ENCODE assay signal across 1 cellular context in the genomic region with DNA sequence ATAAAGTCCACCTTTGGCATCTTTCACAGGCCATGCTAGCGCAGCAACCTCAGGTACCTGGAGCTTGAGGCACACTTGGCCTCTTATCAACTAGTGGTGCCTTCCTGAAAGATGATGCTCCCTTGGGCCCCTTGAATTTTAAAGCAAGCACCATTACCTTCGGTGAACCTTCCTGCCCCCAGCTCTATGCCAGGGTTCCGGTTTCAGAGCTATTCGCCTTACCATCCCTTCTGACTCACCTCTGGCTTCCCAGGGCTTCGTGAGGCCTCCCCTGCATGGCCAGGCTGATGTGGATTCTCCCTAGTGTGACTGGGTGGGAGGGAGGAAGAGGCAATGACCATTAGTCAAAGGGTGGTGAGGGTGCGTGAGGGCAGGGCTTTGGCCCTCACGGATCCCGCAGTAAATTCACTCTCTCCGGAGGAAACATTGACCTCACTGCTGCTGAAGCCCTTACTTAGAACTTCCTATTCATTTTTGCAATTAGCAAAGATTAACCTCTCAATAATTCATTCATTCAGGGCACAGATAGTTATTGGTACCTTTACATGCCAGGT.
A peak's percentile ranks its signal among the peaks of the same experiment; 100 is the strongest.
TF ChIP-seq lines count a peak whose summit lies in the region.

No MANE protein-coding gene starts in this region.

TF ChIP-seq in K562, 482 proteins besides CTCF, POLR2A, EP300 and RAD21 (continued from another document and continues in another):
- TF ChIP-seq, protein P1, sequence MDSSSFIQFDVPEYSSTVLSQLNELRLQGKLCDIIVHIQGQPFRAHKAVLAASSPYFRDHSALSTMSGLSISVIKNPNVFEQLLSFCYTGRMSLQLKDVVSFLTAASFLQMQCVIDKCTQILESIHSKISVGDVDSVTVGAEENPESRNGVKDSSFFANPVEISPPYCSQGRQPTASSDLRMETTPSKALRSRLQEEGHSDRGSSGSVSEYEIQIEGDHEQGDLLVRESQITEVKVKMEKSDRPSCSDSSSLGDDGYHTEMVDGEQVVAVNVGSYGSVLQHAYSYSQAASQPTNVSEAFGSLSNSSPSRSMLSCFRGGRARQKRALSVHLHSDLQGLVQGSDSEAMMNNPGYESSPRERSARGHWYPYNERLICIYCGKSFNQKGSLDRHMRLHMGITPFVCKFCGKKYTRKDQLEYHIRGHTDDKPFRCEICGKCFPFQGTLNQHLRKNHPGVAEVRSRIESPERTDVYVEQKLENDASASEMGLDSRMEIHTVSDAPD (CRISPR knock-in tag; IDR thresholded peaks at IDR 0.05) = no peak
- peak; percentile 45 for TF ChIP-seq NUFIP1 (IDR thresholded peaks at IDR 0.05; ENCODE audit: partially characterized antibody)
- TF ChIP-seq KLF1 (tag; IDR thresholded peaks at IDR 0.05) = 0 out of 2 replicates have a peak, but pooled peaks have one; percentile 7
- no peak for TF ChIP-seq EP400 (IDR thresholded peaks at IDR 0.05)
- peak; percentile 53; the same call in 1 of the 2 replicates for TF ChIP-seq ZNF707 (CRISPR knock-in tag; conservative IDR thresholded peaks at IDR 0.05)
- TF ChIP-seq, protein P2, sequence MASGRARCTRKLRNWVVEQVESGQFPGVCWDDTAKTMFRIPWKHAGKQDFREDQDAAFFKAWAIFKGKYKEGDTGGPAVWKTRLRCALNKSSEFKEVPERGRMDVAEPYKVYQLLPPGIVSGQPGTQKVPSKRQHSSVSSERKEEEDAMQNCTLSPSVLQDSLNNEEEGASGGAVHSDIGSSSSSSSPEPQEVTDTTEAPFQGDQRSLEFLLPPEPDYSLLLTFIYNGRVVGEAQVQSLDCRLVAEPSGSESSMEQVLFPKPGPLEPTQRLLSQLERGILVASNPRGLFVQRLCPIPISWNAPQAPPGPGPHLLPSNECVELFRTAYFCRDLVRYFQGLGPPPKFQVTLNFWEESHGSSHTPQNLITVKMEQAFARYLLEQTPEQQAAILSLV (tag; IDR thresholded peaks at IDR 0.05) = 0 out of 2 replicates have a peak, but pooled peaks have one; percentile 5
- TF ChIP-seq, protein P3, sequence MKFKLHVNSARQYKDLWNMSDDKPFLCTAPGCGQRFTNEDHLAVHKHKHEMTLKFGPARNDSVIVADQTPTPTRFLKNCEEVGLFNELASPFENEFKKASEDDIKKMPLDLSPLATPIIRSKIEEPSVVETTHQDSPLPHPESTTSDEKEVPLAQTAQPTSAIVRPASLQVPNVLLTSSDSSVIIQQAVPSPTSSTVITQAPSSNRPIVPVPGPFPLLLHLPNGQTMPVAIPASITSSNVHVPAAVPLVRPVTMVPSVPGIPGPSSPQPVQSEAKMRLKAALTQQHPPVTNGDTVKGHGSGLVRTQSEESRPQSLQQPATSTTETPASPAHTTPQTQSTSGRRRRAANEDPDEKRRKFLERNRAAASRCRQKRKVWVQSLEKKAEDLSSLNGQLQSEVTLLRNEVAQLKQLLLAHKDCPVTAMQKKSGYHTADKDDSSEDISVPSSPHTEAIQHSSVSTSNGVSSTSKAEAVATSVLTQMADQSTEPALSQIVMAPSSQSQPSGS (CRISPR knock-in tag; IDR thresholded peaks at IDR 0.05) = no peak
- 0 out of 2 replicates have a peak, but pooled peaks have one; percentile 3 for TF ChIP-seq JUNB (CRISPR knock-in tag; conservative IDR thresholded peaks at IDR 0.05)
- TF ChIP-seq, protein P4, sequence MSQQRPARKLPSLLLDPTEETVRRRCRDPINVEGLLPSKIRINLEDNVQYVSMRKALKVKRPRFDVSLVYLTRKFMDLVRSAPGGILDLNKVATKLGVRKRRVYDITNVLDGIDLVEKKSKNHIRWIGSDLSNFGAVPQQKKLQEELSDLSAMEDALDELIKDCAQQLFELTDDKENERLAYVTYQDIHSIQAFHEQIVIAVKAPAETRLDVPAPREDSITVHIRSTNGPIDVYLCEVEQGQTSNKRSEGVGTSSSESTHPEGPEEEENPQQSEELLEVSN (IDR thresholded peaks at IDR 0.05; ENCODE audit: borderline replicate concordance in 1 of 2, extremely low read depth in 1 of 2, insufficient read depth in 1 of 2, insufficient read length in 1 of 2, low read depth in 1 of 2, low read length in 1 of 2, poor library complexity in 1 of 2, severe bottlenecking in 1 of 2) = peak in 1 of 2 experiments; percentile 46
- peak; percentile 60; the same call in 1 of the 2 replicates for TF ChIP-seq ZNF444 (CRISPR knock-in tag; IDR thresholded peaks at IDR 0.05)
- no peak for TF ChIP-seq GTF2E2 (tag; IDR thresholded peaks at IDR 0.05)
- 0 out of 2 replicates have a peak, but pooled peaks have one; percentile 15 for TF ChIP-seq CREM (IDR thresholded peaks at IDR 0.05; ENCODE audit: low read depth)
- peak; percentile 66; the same call in 1 of the 2 replicates for TF ChIP-seq ZNF24 (IDR thresholded peaks at IDR 0.05)
- TF ChIP-seq ZNF324 (CRISPR knock-in tag; IDR thresholded peaks at IDR 0.05) = no peak
- TF ChIP-seq ZBTB8A (IDR thresholded peaks at IDR 0.05; ENCODE audit: partially characterized antibody) = no peak
- TF ChIP-seq HSF4 (CRISPR knock-in tag; IDR thresholded peaks at IDR 0.05; ENCODE audit: borderline replicate concordance) = peak; percentile 65; the same call in 1 of the 2 replicates
- TF ChIP-seq, protein P5, sequence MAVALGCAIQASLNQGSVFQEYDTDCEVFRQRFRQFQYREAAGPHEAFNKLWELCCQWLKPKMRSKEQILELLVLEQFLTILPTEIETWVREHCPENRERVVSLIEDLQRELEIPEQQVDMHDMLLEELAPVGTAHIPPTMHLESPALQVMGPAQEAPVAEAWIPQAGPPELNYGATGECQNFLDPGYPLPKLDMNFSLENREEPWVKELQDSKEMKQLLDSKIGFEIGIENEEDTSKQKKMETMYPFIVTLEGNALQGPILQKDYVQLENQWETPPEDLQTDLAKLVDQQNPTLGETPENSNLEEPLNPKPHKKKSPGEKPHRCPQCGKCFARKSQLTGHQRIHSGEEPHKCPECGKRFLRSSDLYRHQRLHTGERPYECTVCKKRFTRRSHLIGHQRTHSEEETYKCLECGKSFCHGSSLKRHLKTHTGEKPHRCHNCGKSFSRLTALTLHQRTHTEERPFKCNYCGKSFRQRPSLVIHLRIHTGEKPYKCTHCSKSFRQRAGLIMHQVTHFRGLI (CRISPR knock-in tag; IDR thresholded peaks at IDR 0.05) = 0 out of 2 replicates have a peak, but pooled peaks have one; percentile 52
- TF ChIP-seq SMARCE1 (IDR thresholded peaks at IDR 0.05) = no peak
- 0 out of 2 replicates have a peak, but pooled peaks have one; percentile 49 for TF ChIP-seq SMAD3 (CRISPR knock-in tag; conservative IDR thresholded peaks at IDR 0.05)
- TF ChIP-seq, protein P6, sequence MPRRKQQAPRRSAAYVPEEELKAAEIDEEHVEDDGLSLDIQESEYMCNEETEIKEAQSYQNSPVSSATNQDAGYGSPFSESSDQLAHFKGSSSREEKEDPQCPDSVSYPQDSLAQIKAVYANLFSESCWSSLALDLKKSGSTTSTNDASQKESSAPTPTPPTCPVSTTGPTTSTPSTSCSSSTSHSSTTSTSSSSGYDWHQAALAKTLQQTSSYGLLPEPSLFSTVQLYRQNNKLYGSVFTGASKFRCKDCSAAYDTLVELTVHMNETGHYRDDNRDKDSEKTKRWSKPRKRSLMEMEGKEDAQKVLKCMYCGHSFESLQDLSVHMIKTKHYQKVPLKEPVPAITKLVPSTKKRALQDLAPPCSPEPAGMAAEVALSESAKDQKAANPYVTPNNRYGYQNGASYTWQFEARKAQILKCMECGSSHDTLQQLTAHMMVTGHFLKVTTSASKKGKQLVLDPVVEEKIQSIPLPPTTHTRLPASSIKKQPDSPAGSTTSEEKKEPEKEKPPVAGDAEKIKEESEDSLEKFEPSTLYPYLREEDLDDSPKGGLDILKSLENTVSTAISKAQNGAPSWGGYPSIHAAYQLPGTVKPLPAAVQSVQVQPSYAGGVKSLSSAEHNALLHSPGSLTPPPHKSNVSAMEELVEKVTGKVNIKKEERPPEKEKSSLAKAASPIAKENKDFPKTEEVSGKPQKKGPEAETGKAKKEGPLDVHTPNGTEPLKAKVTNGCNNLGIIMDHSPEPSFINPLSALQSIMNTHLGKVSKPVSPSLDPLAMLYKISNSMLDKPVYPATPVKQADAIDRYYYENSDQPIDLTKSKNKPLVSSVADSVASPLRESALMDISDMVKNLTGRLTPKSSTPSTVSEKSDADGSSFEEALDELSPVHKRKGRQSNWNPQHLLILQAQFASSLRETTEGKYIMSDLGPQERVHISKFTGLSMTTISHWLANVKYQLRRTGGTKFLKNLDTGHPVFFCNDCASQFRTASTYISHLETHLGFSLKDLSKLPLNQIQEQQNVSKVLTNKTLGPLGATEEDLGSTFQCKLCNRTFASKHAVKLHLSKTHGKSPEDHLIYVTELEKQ (CRISPR knock-in tag; IDR thresholded peaks at IDR 0.05) = 0 out of 2 replicates have a peak, but pooled peaks have one; percentile 7
- TF ChIP-seq MCM5 (IDR thresholded peaks at IDR 0.05; ENCODE audit: low read depth) = no peak
- peak; percentile 5 for TF ChIP-seq DACH1 (IDR thresholded peaks at IDR 0.05; ENCODE audit: partially characterized antibody)
- TF ChIP-seq, protein P7, sequence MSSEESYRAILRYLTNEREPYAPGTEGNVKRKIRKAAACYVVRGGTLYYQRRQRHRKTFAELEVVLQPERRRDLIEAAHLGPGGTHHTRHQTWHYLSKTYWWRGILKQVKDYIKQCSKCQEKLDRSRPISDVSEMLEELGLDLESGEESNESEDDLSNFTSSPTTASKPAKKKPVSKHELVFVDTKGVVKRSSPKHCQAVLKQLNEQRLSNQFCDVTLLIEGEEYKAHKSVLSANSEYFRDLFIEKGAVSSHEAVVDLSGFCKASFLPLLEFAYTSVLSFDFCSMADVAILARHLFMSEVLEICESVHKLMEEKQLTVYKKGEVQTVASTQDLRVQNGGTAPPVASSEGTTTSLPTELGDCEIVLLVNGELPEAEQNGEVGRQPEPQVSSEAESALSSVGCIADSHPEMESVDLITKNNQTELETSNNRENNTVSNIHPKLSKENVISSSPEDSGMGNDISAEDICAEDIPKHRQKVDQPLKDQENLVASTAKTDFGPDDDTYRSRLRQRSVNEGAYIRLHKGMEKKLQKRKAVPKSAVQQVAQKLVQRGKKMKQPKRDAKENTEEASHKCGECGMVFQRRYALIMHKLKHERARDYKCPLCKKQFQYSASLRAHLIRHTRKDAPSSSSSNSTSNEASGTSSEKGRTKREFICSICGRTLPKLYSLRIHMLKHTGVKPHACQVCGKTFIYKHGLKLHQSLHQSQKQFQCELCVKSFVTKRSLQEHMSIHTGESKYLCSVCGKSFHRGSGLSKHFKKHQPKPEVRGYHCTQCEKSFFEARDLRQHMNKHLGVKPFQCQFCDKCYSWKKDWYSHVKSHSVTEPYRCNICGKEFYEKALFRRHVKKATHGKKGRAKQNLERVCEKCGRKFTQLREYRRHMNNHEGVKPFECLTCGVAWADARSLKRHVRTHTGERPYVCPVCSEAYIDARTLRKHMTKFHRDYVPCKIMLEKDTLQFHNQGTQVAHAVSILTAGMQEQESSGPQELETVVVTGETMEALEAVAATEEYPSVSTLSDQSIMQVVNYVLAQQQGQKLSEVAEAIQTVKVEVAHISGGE (CRISPR knock-in tag; IDR thresholded peaks at IDR 0.05) = no peak
- TF ChIP-seq RAD51 (IDR thresholded peaks at IDR 0.05; ENCODE audit: borderline replicate concordance, low read depth) = no peak
- TF ChIP-seq, protein P8, sequence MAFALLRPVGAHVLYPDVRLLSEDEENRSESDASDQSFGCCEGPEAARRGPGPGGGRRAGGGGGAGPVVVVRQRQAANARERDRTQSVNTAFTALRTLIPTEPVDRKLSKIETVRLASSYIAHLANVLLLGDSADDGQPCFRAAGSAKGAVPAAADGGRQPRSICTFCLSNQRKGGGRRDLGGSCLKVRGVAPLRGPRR (CRISPR knock-in tag; IDR thresholded peaks at IDR 0.05) = peak; percentile 41; the same call in 1 of the 2 replicates
- TF ChIP-seq, protein P9, sequence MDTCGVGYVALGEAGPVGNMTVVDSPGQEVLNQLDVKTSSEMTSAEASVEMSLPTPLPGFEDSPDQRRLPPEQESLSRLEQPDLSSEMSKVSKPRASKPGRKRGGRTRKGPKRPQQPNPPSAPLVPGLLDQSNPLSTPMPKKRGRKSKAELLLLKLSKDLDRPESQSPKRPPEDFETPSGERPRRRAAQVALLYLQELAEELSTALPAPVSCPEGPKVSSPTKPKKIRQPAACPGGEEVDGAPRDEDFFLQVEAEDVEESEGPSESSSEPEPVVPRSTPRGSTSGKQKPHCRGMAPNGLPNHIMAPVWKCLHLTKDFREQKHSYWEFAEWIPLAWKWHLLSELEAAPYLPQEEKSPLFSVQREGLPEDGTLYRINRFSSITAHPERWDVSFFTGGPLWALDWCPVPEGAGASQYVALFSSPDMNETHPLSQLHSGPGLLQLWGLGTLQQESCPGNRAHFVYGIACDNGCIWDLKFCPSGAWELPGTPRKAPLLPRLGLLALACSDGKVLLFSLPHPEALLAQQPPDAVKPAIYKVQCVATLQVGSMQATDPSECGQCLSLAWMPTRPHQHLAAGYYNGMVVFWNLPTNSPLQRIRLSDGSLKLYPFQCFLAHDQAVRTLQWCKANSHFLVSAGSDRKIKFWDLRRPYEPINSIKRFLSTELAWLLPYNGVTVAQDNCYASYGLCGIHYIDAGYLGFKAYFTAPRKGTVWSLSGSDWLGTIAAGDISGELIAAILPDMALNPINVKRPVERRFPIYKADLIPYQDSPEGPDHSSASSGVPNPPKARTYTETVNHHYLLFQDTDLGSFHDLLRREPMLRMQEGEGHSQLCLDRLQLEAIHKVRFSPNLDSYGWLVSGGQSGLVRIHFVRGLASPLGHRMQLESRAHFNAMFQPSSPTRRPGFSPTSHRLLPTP (IDR thresholded peaks at IDR 0.05; ENCODE audit: borderline replicate concordance, extremely low read depth, insufficient read length) = no peak
- TF ChIP-seq TAF7 (tag; IDR thresholded peaks at IDR 0.05) = 0 out of 2 replicates have a peak, but pooled peaks have one; percentile 14
- no peak for TF ChIP-seq MAFK (IDR thresholded peaks at IDR 0.05; ENCODE audit: low read length)
- no peak for TF ChIP-seq ZNF212 (CRISPR knock-in tag; IDR thresholded peaks at IDR 0.05)
- no peak; the same call in 1 of the 2 replicates for TF ChIP-seq ZNF778 (CRISPR knock-in tag; IDR thresholded peaks at IDR 0.05)
- TF ChIP-seq, protein P10, sequence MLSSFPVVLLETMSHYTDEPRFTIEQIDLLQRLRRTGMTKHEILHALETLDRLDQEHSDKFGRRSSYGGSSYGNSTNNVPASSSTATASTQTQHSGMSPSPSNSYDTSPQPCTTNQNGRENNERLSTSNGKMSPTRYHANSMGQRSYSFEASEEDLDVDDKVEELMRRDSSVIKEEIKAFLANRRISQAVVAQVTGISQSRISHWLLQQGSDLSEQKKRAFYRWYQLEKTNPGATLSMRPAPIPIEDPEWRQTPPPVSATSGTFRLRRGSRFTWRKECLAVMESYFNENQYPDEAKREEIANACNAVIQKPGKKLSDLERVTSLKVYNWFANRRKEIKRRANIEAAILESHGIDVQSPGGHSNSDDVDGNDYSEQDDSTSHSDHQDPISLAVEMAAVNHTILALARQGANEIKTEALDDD (IDR thresholded peaks at IDR 0.05) = 0 out of 2 replicates have a peak, but pooled peaks have one; percentile 4
- no peak for TF ChIP-seq MED1 (CRISPR knock-in tag; IDR thresholded peaks at IDR 0.05; ENCODE audit: borderline replicate concordance)
- TF ChIP-seq DMBX1 (CRISPR knock-in tag; IDR thresholded peaks at IDR 0.05; ENCODE audit: borderline replicate concordance) = peak; percentile 27
- TF ChIP-seq NFIC (IDR thresholded peaks at IDR 0.05) = no peak; the same call in 1 of the 2 replicates
- TF ChIP-seq KDM2B (CRISPR knock-in tag; IDR thresholded peaks at IDR 0.05) = 0 out of 2 replicates have a peak, but pooled peaks have one; percentile 6
- TF ChIP-seq, protein P11, sequence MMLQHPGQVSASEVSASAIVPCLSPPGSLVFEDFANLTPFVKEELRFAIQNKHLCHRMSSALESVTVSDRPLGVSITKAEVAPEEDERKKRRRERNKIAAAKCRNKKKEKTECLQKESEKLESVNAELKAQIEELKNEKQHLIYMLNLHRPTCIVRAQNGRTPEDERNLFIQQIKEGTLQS (IDR thresholded peaks at IDR 0.05) = no peak
- TF ChIP-seq, protein P11 (CRISPR knock-in tag; conservative IDR thresholded peaks at IDR 0.05) = no peak
